ENCODE assay signal across 9 cellular contexts in genomic region chr3:194395767-194396527, GRCh38. TPM values are rescaled to one million over a fixed set of nuclear protein-coding genes. Genes with fewer than 3 reads are reported as not detected.
DNase-seq lines count a peak whose midpoint lies in the region; ATAC-seq, FAIRE-seq and TF ChIP-seq lines count a peak whose summit lies in the region.
"Had no signal": no experiment of that assay in that cellular context is flagged by ENCODE, and none has a peak within 500 bp of the region (broad histone marks: within the 10 kb centered on the region; RNA-seq: fewer than 3 reads in every experiment).

No MANE protein-coding gene starts in this region.

- no peaks in the 10 kb centered on the region for H3K79me2 ChIP-seq in mesendoderm (ENCODE audit: control insufficient read depth, insufficient read depth, low read length)

- H3K9ac ChIP-seq in mesendoderm (ENCODE audit: low read length): peak overlapping the region; percentile 17

- H3K4me3 ChIP-seq in mesendoderm (ENCODE audit: low read length): no peak overlapping the region

- H3K18ac ChIP-seq in mesendoderm (ENCODE audit: low read length): no peak overlapping the region

- peaks cover 7% of the 10 kb centered on the region for H3K27me3 ChIP-seq in mesendoderm (ENCODE audit: insufficient read depth, low read length, poor library complexity)

- DNase-seq in CD14-positive monocyte (ENCODE audit: low spot score): no peak
- DNase-seq in SIG-M5 treated with dmso at 0.1 percent for 504 hours (lab: John Stamatoyannopoulos, UW; ENCODE audit: unreplicated experiment): peak; percentile 73
- DNase-seq in activated naive CD8-positive, alpha-beta T cell treated with anti-CD3 and anti-CD28 coated beads, Interleukin-2, amount 50 U/mL, for 24 hours: peak; percentile 59
- peak; percentile 68 for DNase-seq in mesendoderm
- DNase-seq in DMS 273 (lab: John Stamatoyannopoulos, UW; ENCODE audit: unreplicated experiment): no peak
- no peak for DNase-seq in GM12892 (ENCODE audit: insufficient read length)
- DNase-seq in RWPE1 (ENCODE audit: low spot score): no peak

- peak overlapping the region; percentile 42 for H3K4me2 ChIP-seq in mesendoderm (ENCODE audit: low read length)

- H3K79me1 ChIP-seq in mesendoderm (ENCODE audit: low read length): no peaks in the 10 kb centered on the region

- intact Hi-C loops in CD14-positive monocyte (cut with micrococcal nuclease): loop anchor here in 1 of 2 donors (5.0 kb wide), 1 partner anchor 64 kb away; no protein-coding TSS in a partner anchor

- no peak overlapping the region for H3K27ac Mint-ChIP-seq in CD14-positive monocyte
- peak overlapping the region; percentile 42 for H3K27ac Mint-ChIP-seq in activated naive CD8-positive, alpha-beta T cell treated with anti-CD3 and anti-CD28 coated beads, Interleukin-2, amount 50 U/mL, for 24 hours
- peak overlapping the region; percentile 61 for H3K27ac Mint-ChIP-seq in stimulated activated naive CD8-positive, alpha-beta T cell treated with anti-CD3 and anti-CD28 coated beads, Interleukin-15, Interleukin-2, amounts not matched to agents 100 ng/mL and 50 ng/mL, for 24 hours

- no peak for FAIRE-seq in GM12892 (lab: Jason Lieb, UNC)

- no peak overlapping the region for H3K4ac ChIP-seq in mesendoderm (ENCODE audit: low read depth, low read length)

- H4K5ac ChIP-seq in mesendoderm (ENCODE audit: low read length): no peak overlapping the region

- ATAC-seq in activated naive CD8-positive, alpha-beta T cell treated with anti-CD3 and anti-CD28 coated beads, Interleukin-2, amount 50 U/mL, for 24 hours: peak; percentile 65

- H2BK15ac ChIP-seq in mesendoderm (replicated peaks; ENCODE audit: low read depth): no peak overlapping the region

- no peak overlapping the region for H3K23ac ChIP-seq in mesendoderm (ENCODE audit: low read length)

- no CpG with 5 or more reads among the region's 25 CpGs for WGBS in mesendoderm (ENCODE audit: extremely low coverage, insufficient coverage, low lambda C conversion rate)

- POLR2A ChIA-PET in RWPE1 (lab: Yijun Ruan, JAX; ENCODE audit: low non-redundant PET): no interaction called here

- no peak for TF ChIP-seq POLR2A in GM12892 (IDR thresholded peaks at IDR 0.05; ENCODE audit: low read depth, low read length)

- H4K8ac ChIP-seq in mesendoderm (ENCODE audit: low read depth, low read length): no peak overlapping the region

- peaks cover 27% of the 10 kb centered on the region for H3K4me1 Mint-ChIP-seq in CD14-positive monocyte
- peaks cover 56% of the 10 kb centered on the region for H3K4me1 Mint-ChIP-seq in activated naive CD8-positive, alpha-beta T cell treated with anti-CD3 and anti-CD28 coated beads, Interleukin-2, amount 50 U/mL, for 24 hours
- H3K4me1 Mint-ChIP-seq in stimulated activated naive CD8-positive, alpha-beta T cell treated with anti-CD3 and anti-CD28 coated beads, Interleukin-15, Interleukin-2, amounts not matched to agents 100 ng/mL and 50 ng/mL, for 24 hours (ENCODE audit: low read depth): peaks cover 54% of the 10 kb centered on the region

- peaks cover 0 to 14% (median 6%) of the 10 kb centered on the region in 7 donors for H3K9me3 Mint-ChIP-seq in CD14-positive monocyte
- H3K9me3 Mint-ChIP-seq in activated naive CD8-positive, alpha-beta T cell treated with anti-CD3 and anti-CD28 coated beads, Interleukin-2, amount 50 U/mL, for 24 hours: peaks cover 6% of the 10 kb centered on the region
- peaks cover 5% of the 10 kb centered on the region for H3K9me3 Mint-ChIP-seq in stimulated activated naive CD8-positive, alpha-beta T cell treated with anti-CD3 and anti-CD28 coated beads, Interleukin-15, Interleukin-2, amounts not matched to agents 100 ng/mL and 50 ng/mL, for 24 hours

- no peaks in the 10 kb centered on the region for H3K36me3 Mint-ChIP-seq in CD14-positive monocyte
- peaks cover under 1% of the 10 kb centered on the region for H3K36me3 Mint-ChIP-seq in activated naive CD8-positive, alpha-beta T cell treated with anti-CD3 and anti-CD28 coated beads, Interleukin-2, amount 50 U/mL, for 24 hours (ENCODE audit: low read depth)
- H3K36me3 Mint-ChIP-seq in stimulated activated naive CD8-positive, alpha-beta T cell treated with anti-CD3 and anti-CD28 coated beads, Interleukin-15, Interleukin-2, amounts not matched to agents 100 ng/mL and 50 ng/mL, for 24 hours (ENCODE audit: low read depth): no peaks in the 10 kb centered on the region

- no peaks in the 10 kb centered on the region for H3K36me3 ChIP-seq in mesendoderm (ENCODE audit: control insufficient read depth, insufficient read depth, low read length)
- H3K36me3 ChIP-seq: tibial nerve had no signal

- H3K27me3 Mint-ChIP-seq in CD14-positive monocyte (ENCODE audit: low read depth in 3 of 3): peaks cover 62 to 69% (median 64%) of the 10 kb centered on the region in 3 donors
- H3K27me3 Mint-ChIP-seq in activated naive CD8-positive, alpha-beta T cell treated with anti-CD3 and anti-CD28 coated beads, Interleukin-2, amount 50 U/mL, for 24 hours: peaks cover 16% of the 10 kb centered on the region
- H3K27me3 Mint-ChIP-seq in stimulated activated naive CD8-positive, alpha-beta T cell treated with anti-CD3 and anti-CD28 coated beads, Interleukin-15, Interleukin-2, amounts not matched to agents 100 ng/mL and 50 ng/mL, for 24 hours: peaks cover 22% of the 10 kb centered on the region

- no peak overlapping the region for H2BK120ac ChIP-seq in mesendoderm (ENCODE audit: low read depth, low read length)

- no peak overlapping the region for H2AK5ac ChIP-seq in mesendoderm (ENCODE audit: low read length)

- H3K4me1 ChIP-seq in mesendoderm (ENCODE audit: control insufficient read depth, low read depth, low read length): peaks cover 2% of the 10 kb centered on the region

- H2BK5ac ChIP-seq in mesendoderm (ENCODE audit: low read length): no peak overlapping the region

- CTCF ChIA-PET in RWPE1 (lab: Yijun Ruan, JAX): no interaction called here

- peak overlapping the region; percentile 57 to 82 for H3K4me3 Mint-ChIP-seq in CD14-positive monocyte
- H3K4me3 Mint-ChIP-seq in activated naive CD8-positive, alpha-beta T cell treated with anti-CD3 and anti-CD28 coated beads, Interleukin-2, amount 50 U/mL, for 24 hours: peak overlapping the region; percentile 66
- H3K4me3 Mint-ChIP-seq in stimulated activated naive CD8-positive, alpha-beta T cell treated with anti-CD3 and anti-CD28 coated beads, Interleukin-15, Interleukin-2, amounts not matched to agents 100 ng/mL and 50 ng/mL, for 24 hours: peak overlapping the region; percentile 70

- no peak for TF ChIP-seq CTCF in CD14-positive monocyte (IDR thresholded peaks at IDR 0.05)
- TF ChIP-seq CTCF in RWPE1 (conservative IDR thresholded peaks at IDR 0.05; ENCODE audit: low read depth): no peak

- H3K56ac ChIP-seq in mesendoderm (ENCODE audit: low read length): peak overlapping the region; percentile 58

- H3K27ac ChIP-seq in mesendoderm (ENCODE audit: low read depth, low read length) (no peak overlapping the region), RWPE1 (no peak overlapping the region)

RNA-seq across cellular contexts. Expression of gene GP5, which starts 3.1 kb away (rescaled TPM):
- polyA plus RNA-seq in CD14-positive monocyte: under 1 TPM in 1 of 2 donors, not detected in 1; 0.12 TPM
- 0.01 TPM for polyA plus RNA-seq in mesendoderm (2013, experiment 1 of 2)
- 0.03 TPM for polyA plus RNA-seq in mesendoderm (2013, experiment 2 of 2)
- polyA plus RNA-seq in GM12892 (2012; ENCODE audit: missing spikeins): not detected

RNA-seq across cellular contexts. Expression of gene LRRC15, which starts 26.4 kb away (rescaled TPM):
- polyA plus RNA-seq in CD14-positive monocyte: not detected
- 0.37 TPM for polyA plus RNA-seq in mesendoderm (2013, experiment 1 of 2)
- polyA plus RNA-seq in mesendoderm (2013, experiment 2 of 2): 0.39 TPM
- polyA plus RNA-seq in GM12892 (2012; ENCODE audit: missing spikeins): not detected

RNA-seq across cellular contexts. Expression of gene CPN2, which starts 44.8 kb away (rescaled TPM):
- polyA plus RNA-seq in CD14-positive monocyte: not detected
- polyA plus RNA-seq in mesendoderm (2013, experiment 1 of 2): 0.01 TPM
- polyA plus RNA-seq in mesendoderm (2013, experiment 2 of 2): 0.01 TPM
- polyA plus RNA-seq in GM12892 (2012; ENCODE audit: missing spikeins): not detected

Comparison
In these comparisons a context has a peak if more than half of its experiments do, and no peak if none do; other contexts are left out.
1. DNase-seq: peak in SIG-M5 treated with dmso at 0.1 percent for 504 hours (single experiment), activated naive CD8-positive, alpha-beta T cell treated with anti-CD3 and anti-CD28 coated beads, Interleukin-2, amount 50 U/mL, for 24 hours (single experiment) and mesendoderm (single experiment); none in CD14-positive monocyte (single experiment), DMS 273 (single experiment), GM12892 (single experiment) and RWPE1 (single experiment).
2. H3K27ac Mint-ChIP-seq: peak in activated naive CD8-positive, alpha-beta T cell treated with anti-CD3 and anti-CD28 coated beads, Interleukin-2, amount 50 U/mL, for 24 hours (single experiment) and stimulated activated naive CD8-positive, alpha-beta T cell treated with anti-CD3 and anti-CD28 coated beads, Interleukin-15, Interleukin-2, amounts not matched to agents 100 ng/mL and 50 ng/mL, for 24 hours (single experiment); none in CD14-positive monocyte (0 of 7).
3. Peak in every context shown above with its lines, with median percentiles within 50 percentile points of each other: H3K4me3 Mint-ChIP-seq.